18 cellular contexts compared by ENCODE assay signal in genomic region chr7:45584261-45585210, GRCh38. TPM values are rescaled to one million over a fixed set of nuclear protein-coding genes. Genes with fewer than 3 reads are reported as not detected.
DNase-seq lines count a peak whose midpoint lies in the region; ATAC-seq, FAIRE-seq and TF ChIP-seq lines count a peak whose summit lies in the region.
"Had no signal": no experiment of that assay in that cellular context is flagged by ENCODE, and none has a peak within 500 bp of the region (broad histone marks: within the 10 kb centered on the region; RNA-seq: fewer than 3 reads in every experiment).

No MANE protein-coding gene starts in this region.

- H3K9me3 ChIP-seq in mesenchymal stem cell (ENCODE audit: control insufficient read depth, low read length) (no peaks in the 10 kb centered on the region), sigmoid colon (no peaks in the 10 kb centered on the region)

- H3K4ac ChIP-seq in mesenchymal stem cell (ENCODE audit: low read depth in 1 of 2, low read length in 2 of 2), result no peak overlapping the region

- no peaks in the 10 kb centered on the region for H3K79me1 ChIP-seq in mesenchymal stem cell (replicated peaks; ENCODE audit: low read length, poor library complexity, severe bottlenecking)

- peak; percentile 68 for FAIRE-seq in bronchial epithelial cell (lab: Jason Lieb, UNC)
- FAIRE-seq: A204.1, GM12891 had no signal

- H2AFZ ChIP-seq in mesenchymal stem cell (ENCODE audit: low read depth, low read length), result no peak overlapping the region

- no peak overlapping the region for H2BK15ac ChIP-seq in mesenchymal stem cell (ENCODE audit: low read depth, poor library complexity, severe bottlenecking)

- DNase-seq in activated effector memory CD4-positive, alpha-beta T cell treated with anti-CD3 and anti-CD28 coated beads, Interleukin-2, amount 50 U/mL, for 16 hours, result peak; percentile 53
- no peak for DNase-seq in activated effector memory CD4-positive, alpha-beta T cell treated with Interleukin-2 at 50 U/mL for 16 hours
- DNase-seq in bronchial epithelial cell (ENCODE audit: low read depth) (no peak), mesenchymal stem cell (no peak), sigmoid colon (peak; percentile 50)
- no peak for DNase-seq in activated CD8-positive, alpha-beta memory T cell treated with anti-CD3 and anti-CD28 coated beads, Interleukin-2, amount 50 U/mL, for 4 hours
- DNase-seq in activated naive CD4-positive, alpha-beta T cell treated with Interleukin-2 at 50 U/mL for 16 hours, result no peak
- DNase-seq: COR-L47, DMS153, Karpas-422, NCI-H1417, NCI-H1930, NCI-H2171, NCI-H774, SHP77 treated with DMSO at 0.1 percent for 48 hours had no signal

- TF ChIP-seq CTCF in bronchial epithelial cell (IDR thresholded peaks at IDR 0.05; ENCODE audit: insufficient read depth, low read length, severe bottlenecking) (no peak), sigmoid colon (IDR thresholded peaks at IDR 0.05) (no peak)

- intact Hi-C loops in sigmoid colon (cut with DNase I), result no loop called here

- TF ChIP-seq POLR2A in sigmoid colon (IDR thresholded peaks at IDR 0.05), result no peak

- peak overlapping the region; percentile 30 for H4K91ac ChIP-seq in mesenchymal stem cell (ENCODE audit: low read length)

- H2BK12ac ChIP-seq in mesenchymal stem cell (ENCODE audit: low read length in 2 of 2), result no peak overlapping the region

- H3K4me1 ChIP-seq in mesenchymal stem cell (ENCODE audit: control insufficient read depth, insufficient read depth, low read depth, low read length) (no peaks in the 10 kb centered on the region), sigmoid colon (no peaks in the 10 kb centered on the region)

- no peak overlapping the region for H3K4me2 ChIP-seq in mesenchymal stem cell (ENCODE audit: low read length, poor library complexity, severe bottlenecking)

- 83% methylated on average over 16 of the region's 16 CpGs for WGBS in mesenchymal stem cell
- 89 to 92% methylated on average over 16 of the region's 16 CpGs for WGBS in sigmoid colon, 2 donors

- H3K4me3 ChIP-seq in bronchial epithelial cell (ENCODE audit: low read depth, low read length) (no peak overlapping the region), mesenchymal stem cell (ENCODE audit: insufficient read depth in 1 of 2, low read depth in 1 of 2, low read length in 2 of 2) (no peak overlapping the region), sigmoid colon (no peak overlapping the region)

- no peak overlapping the region for H3K9ac ChIP-seq in mesenchymal stem cell (ENCODE audit: low read length)

- no peak for ATAC-seq in GM19455 (IDR thresholded peaks at IDR 0.05; ENCODE audit: unreplicated experiment)

- H3K18ac ChIP-seq in mesenchymal stem cell (ENCODE audit: low read depth in 1 of 2, low read length in 2 of 2), result no peak overlapping the region

- no peak overlapping the region for H2BK5ac ChIP-seq in mesenchymal stem cell (ENCODE audit: low read depth, low read length, poor library complexity, severe bottlenecking)

- H3K23ac ChIP-seq in mesenchymal stem cell (ENCODE audit: low read length in 2 of 2), result no peak overlapping the region

- no peaks in the 10 kb centered on the region for H3K27me3 ChIP-seq in bronchial epithelial cell (ENCODE audit: control insufficient read depth, insufficient read depth, low read length)
- H3K27me3 ChIP-seq in mesenchymal stem cell (ENCODE audit: control insufficient read depth in 1 of 2, insufficient read depth in 1 of 2, low read length in 2 of 2), result peaks cover 22 to 39% of the 10 kb centered on the region in 2 experiments
- H3K27me3 ChIP-seq in sigmoid colon, result peaks cover 0 to 4% (median under 1%) of the 10 kb centered on the region in 3 donors

- H3K36me3 ChIP-seq in bronchial epithelial cell (ENCODE audit: control insufficient read depth, insufficient read depth, low read length), result no peaks in the 10 kb centered on the region
- H3K36me3 ChIP-seq in mesenchymal stem cell (ENCODE audit: control insufficient read depth in 1 of 2, insufficient read depth in 2 of 2, low read depth in 1 of 2, low read length in 2 of 2), result no peaks in the 10 kb centered on the region
- no peaks in the 10 kb centered on the region for H3K36me3 ChIP-seq in sigmoid colon

- H2BK120ac ChIP-seq in mesenchymal stem cell (ENCODE audit: low read depth, low read length), result no peak overlapping the region

- H3K27ac ChIP-seq in mesenchymal stem cell (ENCODE audit: low read length, poor library complexity, severe bottlenecking), result no peak overlapping the region
- no peak overlapping the region for H3K27ac ChIP-seq in sigmoid colon

- H2AK5ac ChIP-seq in mesenchymal stem cell (ENCODE audit: low read length, severe bottlenecking), result no peak overlapping the region

- peak overlapping the region in 1 of 2 experiments; percentile 42 for H3K14ac ChIP-seq in mesenchymal stem cell (ENCODE audit: low read length in 2 of 2)

- TF ChIP-seq EP300 in sigmoid colon (IDR thresholded peaks at IDR 0.05), result no peak

- H4K8ac ChIP-seq in mesenchymal stem cell (ENCODE audit: low read length), result no peak overlapping the region

RNA-seq across cellular contexts. Expression of gene ADCY1, which starts 10.4 kb away (rescaled TPM):
- total RNA-seq in bronchial epithelial cell, result 0.79 and 1.0 TPM in 2 replicates
- polyA plus RNA-seq in mesenchymal stem cell (2013, experiment 1 of 2), result 0.19 TPM
- polyA plus RNA-seq in mesenchymal stem cell (2013, experiment 2 of 2), result 0.12 TPM
- total RNA-seq in sigmoid colon, result under 1 TPM; 0.27 to 0.71 (median 0.61) TPM
- polyA plus RNA-seq in sigmoid colon, result under 1 TPM; 0.23 to 0.60 (median 0.50) TPM

Comparison
In these comparisons a context has a peak if more than half of its experiments do, and no peak if none do; other contexts are left out.
1. DNase-seq: peak in activated effector memory CD4-positive, alpha-beta T cell treated with anti-CD3 and anti-CD28 coated beads, Interleukin-2, amount 50 U/mL, for 16 hours (single experiment) and sigmoid colon (single experiment); none in activated effector memory CD4-positive, alpha-beta T cell treated with Interleukin-2 at 50 U/mL for 16 hours (single experiment), bronchial epithelial cell (single experiment), mesenchymal stem cell (single experiment), activated CD8-positive, alpha-beta memory T cell treated with anti-CD3 and anti-CD28 coated beads, Interleukin-2, amount 50 U/mL, for 4 hours (single experiment) and activated naive CD4-positive, alpha-beta T cell treated with Interleukin-2 at 50 U/mL for 16 hours (single experiment).